1 cellular context compared by ENCODE assay signal in the genomic region with DNA sequence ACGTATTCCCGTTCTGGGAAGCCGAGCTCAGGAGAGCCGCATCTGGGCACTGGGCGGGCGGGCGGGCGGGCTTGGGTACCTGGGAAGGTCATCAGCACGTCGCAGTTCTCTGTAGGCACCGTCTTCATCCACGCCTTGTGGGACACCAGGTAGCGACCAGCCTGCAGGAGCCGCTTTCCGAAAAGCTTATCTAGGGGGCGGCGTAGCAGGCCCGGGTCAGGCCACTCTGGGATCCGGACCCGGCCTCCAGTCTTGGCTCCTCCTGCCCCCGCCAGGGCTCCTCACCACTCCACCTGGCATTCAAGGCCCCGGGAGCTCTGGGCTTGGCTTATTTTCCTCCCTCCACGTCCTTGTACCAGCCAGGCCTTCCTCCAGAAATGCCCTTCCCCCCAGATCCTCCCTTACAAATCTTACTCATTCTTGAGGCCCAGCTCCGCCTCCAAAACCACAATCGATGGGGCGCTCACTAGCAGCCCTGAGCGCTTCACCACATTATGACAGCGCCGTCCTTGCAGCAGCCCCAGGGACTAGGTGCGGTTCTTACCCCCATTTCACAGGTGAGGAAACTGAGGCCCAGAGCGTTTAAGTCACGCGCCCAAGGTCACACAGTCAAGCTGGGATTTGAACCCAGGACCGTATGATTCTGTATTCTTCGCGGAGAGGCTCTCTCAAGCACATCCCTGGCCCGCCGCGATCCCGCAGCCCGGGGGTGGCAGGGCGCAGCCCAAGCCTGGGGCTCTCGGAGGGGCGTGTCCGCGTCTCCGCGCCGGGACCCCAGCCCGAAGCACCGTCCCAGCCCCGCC.
TF ChIP-seq lines count a peak whose summit lies in the region.

No MANE protein-coding gene starts in this region.

TF ChIP-seq in K562, 482 proteins besides CTCF, POLR2A, EP300 and RAD21 (continued from another document and continues in another):
- TF ChIP-seq, protein P1, sequence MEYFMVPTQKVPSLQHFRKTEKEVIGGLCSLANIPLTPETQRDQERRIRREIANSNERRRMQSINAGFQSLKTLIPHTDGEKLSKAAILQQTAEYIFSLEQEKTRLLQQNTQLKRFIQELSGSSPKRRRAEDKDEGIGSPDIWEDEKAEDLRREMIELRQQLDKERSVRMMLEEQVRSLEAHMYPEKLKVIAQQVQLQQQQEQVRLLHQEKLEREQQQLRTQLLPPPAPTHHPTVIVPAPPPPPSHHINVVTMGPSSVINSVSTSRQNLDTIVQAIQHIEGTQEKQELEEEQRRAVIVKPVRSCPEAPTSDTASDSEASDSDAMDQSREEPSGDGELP (CRISPR knock-in tag; IDR thresholded peaks at IDR 0.05; ENCODE audit: borderline replicate concordance) = peak; percentile 71
- TF ChIP-seq DPF2 (IDR thresholded peaks at IDR 0.05) (peak; percentile 82), ILF3 (IDR thresholded peaks at IDR 0.05; ENCODE audit: borderline replicate concordance) (no peak), RBBP5 (IDR thresholded peaks at IDR 0.05; ENCODE audit: borderline replicate concordance, insufficient read depth, low read length, poor library complexity, severe bottlenecking) (no peak), CHD2 (IDR thresholded peaks at IDR 0.05; ENCODE audit: low read depth, low read length) (0 out of 2 replicates have a peak, but pooled peaks have one; percentile 41), MECOM (CRISPR knock-in tag; IDR thresholded peaks at IDR 0.05) (no peak), TOE1 (IDR thresholded peaks at IDR 0.05; ENCODE audit: borderline replicate concordance) (peak; percentile 32), TOE1 (CRISPR knock-in tag; IDR thresholded peaks at IDR 0.05; ENCODE audit: borderline replicate concordance, low read depth) (no peak), RNF2 (IDR thresholded peaks at IDR 0.05) (peak; percentile 89), STAT5A (IDR thresholded peaks at IDR 0.05; ENCODE audit: borderline replicate concordance, low read length) (no peak), POLR2AphosphoS5 (IDR thresholded peaks at IDR 0.05; ENCODE audit: control insufficient read depth, insufficient read depth, low read depth, low read length) (peak; percentile 49; the same call in 1 of the 2 replicates), ZNF347 (CRISPR knock-in tag; IDR thresholded peaks at IDR 0.05; ENCODE audit: low read depth) (no peak), PHF20 (IDR thresholded peaks at IDR 0.05; ENCODE audit: partially characterized antibody) (peak; percentile 73), RB1 (IDR thresholded peaks at IDR 0.05; ENCODE audit: low read depth) (peak; percentile 4), SMARCE1 (IDR thresholded peaks at IDR 0.05) (peak; percentile 77), XRCC3 (IDR thresholded peaks at IDR 0.05) (no peak), CBX1 (IDR thresholded peaks at IDR 0.05; ENCODE audit: low read depth) (peak; percentile 99), ARNT (IDR thresholded peaks at IDR 0.05) (peak in 1 of 2 experiments; percentile 64; a peak in 1 of 4 replicates), ZNF707 (CRISPR knock-in tag; conservative IDR thresholded peaks at IDR 0.05) (no peak), NR2C1 (IDR thresholded peaks at IDR 0.05) (no peak), NR2C1 (tag; IDR thresholded peaks at IDR 0.05) (no peak), ZNF785 (CRISPR knock-in tag; IDR thresholded peaks at IDR 0.05) (no peak), BRF1 (IDR thresholded peaks at IDR 0.05; ENCODE audit: borderline replicate concordance, extremely low read depth, insufficient read length) (no peak), SMARCB1 (IDR thresholded peaks at IDR 0.05; ENCODE audit: insufficient read length, low read depth) (no peak), MYBL2 (IDR thresholded peaks at IDR 0.05; ENCODE audit: low read depth) (no peak), MYBL2 (CRISPR knock-in tag; IDR thresholded peaks at IDR 0.05; ENCODE audit: borderline replicate concordance) (no peak), FOXJ3 (CRISPR knock-in tag; IDR thresholded peaks at IDR 0.05) (no peak), FOXK2 (conservative IDR thresholded peaks at IDR 0.05 in 1 of 2, IDR thresholded peaks at IDR 0.05 in 1 of 2; ENCODE audit: low read depth in 2 of 2) (peak in 1 of 2 experiments; percentile 73; a peak in 1 of 4 replicates), STAT5B (CRISPR knock-in tag; IDR thresholded peaks at IDR 0.05) (no peak), ZBTB1 (CRISPR knock-in tag; IDR thresholded peaks at IDR 0.05; ENCODE audit: borderline replicate concordance, low read depth) (no peak), CBFB (CRISPR knock-in tag; IDR thresholded peaks at IDR 0.05) (peak; percentile 96), ZNF77 (CRISPR knock-in tag; IDR thresholded peaks at IDR 0.05) (no peak), POLR2H (tag; IDR thresholded peaks at IDR 0.05; ENCODE audit: low read depth) (no peak), TARDBP (IDR thresholded peaks at IDR 0.05) (no peak), CTBP1 (IDR thresholded peaks at IDR 0.05; ENCODE audit: borderline replicate concordance) (peak; percentile 26; the same call in 1 of the 2 replicates), NR3C1 (CRISPR knock-in tag; IDR thresholded peaks at IDR 0.05) (no peak), ZNF41 (CRISPR knock-in tag; conservative IDR thresholded peaks at IDR 0.05) (no peak), MCM3 (IDR thresholded peaks at IDR 0.05) (no peak), GATAD2B (IDR thresholded peaks at IDR 0.05; ENCODE audit: borderline replicate concordance) (no peak), ZNF584 (CRISPR knock-in tag; IDR thresholded peaks at IDR 0.05; ENCODE audit: low read depth) (no peak), ADNP (tag; IDR thresholded peaks at IDR 0.05) (peak; percentile 100), CREB1 (IDR thresholded peaks at IDR 0.05) (0 out of 2 replicates have a peak, but pooled peaks have one; percentile 8), CREB1 (CRISPR knock-in tag; IDR thresholded peaks at IDR 0.05) (peak; percentile 70), ZFX (CRISPR knock-in tag; IDR thresholded peaks at IDR 0.05) (no peak), NCOA1 (IDR thresholded peaks at IDR 0.05; ENCODE audit: low read depth) (peak; percentile 42; the same call in 1 of the 2 replicates), NCOR1 (IDR thresholded peaks at IDR 0.05) (no peak)
- TF ChIP-seq, protein P2, sequence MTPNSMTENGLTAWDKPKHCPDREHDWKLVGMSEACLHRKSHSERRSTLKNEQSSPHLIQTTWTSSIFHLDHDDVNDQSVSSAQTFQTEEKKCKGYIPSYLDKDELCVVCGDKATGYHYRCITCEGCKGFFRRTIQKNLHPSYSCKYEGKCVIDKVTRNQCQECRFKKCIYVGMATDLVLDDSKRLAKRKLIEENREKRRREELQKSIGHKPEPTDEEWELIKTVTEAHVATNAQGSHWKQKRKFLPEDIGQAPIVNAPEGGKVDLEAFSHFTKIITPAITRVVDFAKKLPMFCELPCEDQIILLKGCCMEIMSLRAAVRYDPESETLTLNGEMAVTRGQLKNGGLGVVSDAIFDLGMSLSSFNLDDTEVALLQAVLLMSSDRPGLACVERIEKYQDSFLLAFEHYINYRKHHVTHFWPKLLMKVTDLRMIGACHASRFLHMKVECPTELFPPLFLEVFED (CRISPR knock-in tag; conservative IDR thresholded peaks at IDR 0.05) = 0 out of 2 replicates have a peak, but pooled peaks have one; percentile 80
- TF ChIP-seq, protein P3, sequence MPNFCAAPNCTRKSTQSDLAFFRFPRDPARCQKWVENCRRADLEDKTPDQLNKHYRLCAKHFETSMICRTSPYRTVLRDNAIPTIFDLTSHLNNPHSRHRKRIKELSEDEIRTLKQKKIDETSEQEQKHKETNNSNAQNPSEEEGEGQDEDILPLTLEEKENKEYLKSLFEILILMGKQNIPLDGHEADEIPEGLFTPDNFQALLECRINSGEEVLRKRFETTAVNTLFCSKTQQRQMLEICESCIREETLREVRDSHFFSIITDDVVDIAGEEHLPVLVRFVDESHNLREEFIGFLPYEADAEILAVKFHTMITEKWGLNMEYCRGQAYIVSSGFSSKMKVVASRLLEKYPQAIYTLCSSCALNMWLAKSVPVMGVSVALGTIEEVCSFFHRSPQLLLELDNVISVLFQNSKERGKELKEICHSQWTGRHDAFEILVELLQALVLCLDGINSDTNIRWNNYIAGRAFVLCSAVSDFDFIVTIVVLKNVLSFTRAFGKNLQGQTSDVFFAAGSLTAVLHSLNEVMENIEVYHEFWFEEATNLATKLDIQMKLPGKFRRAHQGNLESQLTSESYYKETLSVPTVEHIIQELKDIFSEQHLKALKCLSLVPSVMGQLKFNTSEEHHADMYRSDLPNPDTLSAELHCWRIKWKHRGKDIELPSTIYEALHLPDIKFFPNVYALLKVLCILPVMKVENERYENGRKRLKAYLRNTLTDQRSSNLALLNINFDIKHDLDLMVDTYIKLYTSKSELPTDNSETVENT (CRISPR knock-in tag; IDR thresholded peaks at IDR 0.05) = no peak
- TF ChIP-seq, protein P4, sequence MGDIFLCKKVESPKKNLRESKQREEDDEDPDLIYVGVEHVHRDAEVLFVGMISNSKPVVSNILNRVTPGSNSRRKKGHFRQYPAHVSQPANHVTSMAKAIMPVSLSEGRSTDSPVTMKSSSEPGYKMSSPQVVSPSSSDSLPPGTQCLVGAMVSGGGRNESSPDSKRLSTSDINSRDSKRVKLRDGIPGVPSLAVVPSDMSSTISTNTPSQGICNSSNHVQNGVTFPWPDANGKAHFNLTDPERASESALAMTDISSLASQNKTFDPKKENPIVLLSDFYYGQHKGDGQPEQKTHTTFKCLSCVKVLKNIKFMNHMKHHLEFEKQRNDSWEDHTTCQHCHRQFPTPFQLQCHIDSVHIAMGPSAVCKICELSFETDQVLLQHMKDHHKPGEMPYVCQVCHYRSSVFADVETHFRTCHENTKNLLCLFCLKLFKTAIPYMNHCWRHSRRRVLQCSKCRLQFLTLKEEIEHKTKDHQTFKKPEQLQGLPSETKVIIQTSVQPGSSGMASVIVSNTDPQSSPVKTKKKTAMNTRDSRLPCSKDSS (IDR thresholded peaks at IDR 0.05; ENCODE audit: low read depth, partially characterized antibody) = no peak
- TF ChIP-seq, protein P5, sequence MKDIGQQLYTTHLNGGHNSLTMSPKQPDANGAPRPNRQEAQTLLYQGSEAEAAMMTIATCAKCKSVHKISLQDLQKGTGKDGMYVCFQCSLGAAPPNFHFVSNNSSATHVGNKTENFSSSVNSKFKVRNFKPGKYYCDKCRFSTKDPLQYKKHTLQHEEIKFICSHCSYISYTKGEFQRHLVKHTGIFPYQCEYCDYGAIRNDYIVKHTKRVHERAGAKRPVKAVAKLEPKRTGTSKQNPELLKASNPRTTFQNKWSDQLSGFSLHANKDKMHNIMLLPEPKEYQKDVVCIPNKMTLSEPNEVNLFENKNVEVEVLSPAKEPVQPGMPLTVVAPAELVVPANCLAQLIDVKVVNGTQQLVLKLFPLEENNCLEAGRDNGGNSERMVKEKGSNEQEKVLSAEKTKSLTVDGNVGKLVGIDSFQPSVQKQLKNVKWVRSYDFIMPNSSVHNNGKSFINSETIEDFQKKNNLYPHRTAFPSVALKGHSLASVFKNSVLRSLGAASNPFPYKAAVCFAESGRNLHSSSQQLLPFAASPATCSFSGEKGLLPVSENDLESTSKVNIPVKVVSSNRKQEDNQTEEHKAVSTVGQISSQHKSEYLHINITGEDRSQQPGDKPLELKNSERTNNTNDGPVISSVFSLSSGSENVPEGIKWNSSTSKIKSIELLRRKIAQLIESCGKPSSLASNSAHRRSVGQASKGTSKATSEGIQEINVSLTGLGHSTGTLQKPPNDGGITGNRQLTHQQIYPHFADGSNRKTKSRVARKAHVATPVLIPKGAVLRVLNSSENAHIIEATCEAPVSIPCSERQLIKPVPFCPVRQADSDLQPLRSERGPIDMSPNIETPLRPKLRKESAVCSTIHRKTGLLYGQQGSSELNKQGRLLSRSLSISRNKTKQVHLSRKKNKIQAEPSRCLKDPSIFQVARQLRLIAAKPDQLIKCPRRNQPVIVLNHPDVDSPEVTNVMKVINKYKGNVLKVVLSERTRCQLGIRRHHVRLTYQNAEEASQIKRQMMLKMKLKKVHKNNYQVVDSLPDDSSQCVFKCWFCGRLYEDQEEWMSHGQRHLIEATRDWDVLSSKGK (CRISPR knock-in tag; IDR thresholded peaks at IDR 0.05) = no peak
- TF ChIP-seq, protein P6, sequence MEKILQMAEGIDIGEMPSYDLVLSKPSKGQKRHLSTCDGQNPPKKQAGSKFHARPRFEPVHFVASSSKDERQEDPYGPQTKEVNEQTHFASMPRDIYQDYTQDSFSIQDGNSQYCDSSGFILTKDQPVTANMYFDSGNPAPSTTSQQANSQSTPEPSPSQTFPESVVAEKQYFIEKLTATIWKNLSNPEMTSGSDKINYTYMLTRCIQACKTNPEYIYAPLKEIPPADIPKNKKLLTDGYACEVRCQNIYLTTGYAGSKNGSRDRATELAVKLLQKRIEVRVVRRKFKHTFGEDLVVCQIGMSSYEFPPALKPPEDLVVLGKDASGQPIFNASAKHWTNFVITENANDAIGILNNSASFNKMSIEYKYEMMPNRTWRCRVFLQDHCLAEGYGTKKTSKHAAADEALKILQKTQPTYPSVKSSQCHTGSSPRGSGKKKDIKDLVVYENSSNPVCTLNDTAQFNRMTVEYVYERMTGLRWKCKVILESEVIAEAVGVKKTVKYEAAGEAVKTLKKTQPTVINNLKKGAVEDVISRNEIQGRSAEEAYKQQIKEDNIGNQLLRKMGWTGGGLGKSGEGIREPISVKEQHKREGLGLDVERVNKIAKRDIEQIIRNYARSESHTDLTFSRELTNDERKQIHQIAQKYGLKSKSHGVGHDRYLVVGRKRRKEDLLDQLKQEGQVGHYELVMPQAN (IDR thresholded peaks at IDR 0.05; ENCODE audit: borderline replicate concordance) = peak; percentile 65
- TF ChIP-seq, protein P7, sequence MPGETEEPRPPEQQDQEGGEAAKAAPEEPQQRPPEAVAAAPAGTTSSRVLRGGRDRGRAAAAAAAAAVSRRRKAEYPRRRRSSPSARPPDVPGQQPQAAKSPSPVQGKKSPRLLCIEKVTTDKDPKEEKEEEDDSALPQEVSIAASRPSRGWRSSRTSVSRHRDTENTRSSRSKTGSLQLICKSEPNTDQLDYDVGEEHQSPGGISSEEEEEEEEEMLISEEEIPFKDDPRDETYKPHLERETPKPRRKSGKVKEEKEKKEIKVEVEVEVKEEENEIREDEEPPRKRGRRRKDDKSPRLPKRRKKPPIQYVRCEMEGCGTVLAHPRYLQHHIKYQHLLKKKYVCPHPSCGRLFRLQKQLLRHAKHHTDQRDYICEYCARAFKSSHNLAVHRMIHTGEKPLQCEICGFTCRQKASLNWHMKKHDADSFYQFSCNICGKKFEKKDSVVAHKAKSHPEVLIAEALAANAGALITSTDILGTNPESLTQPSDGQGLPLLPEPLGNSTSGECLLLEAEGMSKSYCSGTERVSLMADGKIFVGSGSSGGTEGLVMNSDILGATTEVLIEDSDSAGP (CRISPR knock-in tag; IDR thresholded peaks at IDR 0.05) = peak; percentile 64; the same call in 1 of the 2 replicates
- TF ChIP-seq, protein P8, sequence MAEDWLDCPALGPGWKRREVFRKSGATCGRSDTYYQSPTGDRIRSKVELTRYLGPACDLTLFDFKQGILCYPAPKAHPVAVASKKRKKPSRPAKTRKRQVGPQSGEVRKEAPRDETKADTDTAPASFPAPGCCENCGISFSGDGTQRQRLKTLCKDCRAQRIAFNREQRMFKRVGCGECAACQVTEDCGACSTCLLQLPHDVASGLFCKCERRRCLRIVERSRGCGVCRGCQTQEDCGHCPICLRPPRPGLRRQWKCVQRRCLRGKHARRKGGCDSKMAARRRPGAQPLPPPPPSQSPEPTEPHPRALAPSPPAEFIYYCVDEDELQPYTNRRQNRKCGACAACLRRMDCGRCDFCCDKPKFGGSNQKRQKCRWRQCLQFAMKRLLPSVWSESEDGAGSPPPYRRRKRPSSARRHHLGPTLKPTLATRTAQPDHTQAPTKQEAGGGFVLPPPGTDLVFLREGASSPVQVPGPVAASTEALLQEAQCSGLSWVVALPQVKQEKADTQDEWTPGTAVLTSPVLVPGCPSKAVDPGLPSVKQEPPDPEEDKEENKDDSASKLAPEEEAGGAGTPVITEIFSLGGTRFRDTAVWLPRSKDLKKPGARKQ (CRISPR knock-in tag; IDR thresholded peaks at IDR 0.05) = no peak
